Comparison of ENCODE assay signal across 15 cellular contexts in the genomic region with DNA sequence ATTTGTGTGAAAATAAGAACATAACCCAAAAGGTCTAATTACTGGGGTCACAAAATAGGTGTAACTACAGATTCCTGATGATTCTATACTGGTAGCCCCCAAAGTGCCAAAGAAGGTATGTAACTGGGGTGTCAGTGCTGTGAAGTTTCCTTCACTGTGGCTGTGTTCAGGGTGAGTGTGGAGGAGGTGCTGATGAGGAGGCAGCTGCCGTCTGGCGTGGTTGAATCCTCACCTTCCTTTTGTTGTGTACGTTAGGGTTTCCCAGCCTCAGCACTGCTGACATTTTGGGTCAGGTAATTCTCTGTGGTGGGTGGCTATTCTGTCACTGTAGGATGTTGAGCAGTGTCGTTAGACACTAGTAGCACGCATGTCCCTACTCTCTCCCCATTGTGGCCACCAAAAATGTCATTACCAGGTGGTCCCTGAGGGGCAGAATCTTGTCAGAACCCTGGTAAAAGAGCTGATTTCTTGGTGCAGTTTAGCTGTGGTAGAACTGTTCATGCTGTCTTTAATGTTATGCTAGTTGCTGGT. TPM values are rescaled to one million over a fixed set of nuclear protein-coding genes. Genes with fewer than 3 reads are reported as not detected.
A peak's percentile ranks its signal among the peaks of the same experiment; 100 is the strongest.
DNase-seq lines count a peak whose midpoint lies in the region; ATAC-seq and TF ChIP-seq lines count a peak whose summit lies in the region.
"Had no signal": no experiment of that assay in that cellular context is flagged by ENCODE, and none has a peak within 500 bp of the region (broad histone marks: within the 10 kb centered on the region; RNA-seq: fewer than 3 reads in every experiment).

No MANE protein-coding gene starts in this region.

- no peak overlapping the region for H3K4me3 Mint-ChIP-seq in activated CD8-positive, alpha-beta T cell treated with anti-CD3 and anti-CD28 coated beads, Interleukin-2, amount 10 ng/mL, durations not matched to agents 7 days and 5 days
- H3K4me3 Mint-ChIP-seq in mesothelial cell of epicardium, result no peak overlapping the region
- H3K4me3 Mint-ChIP-seq: CD14-positive monocyte; CD8-positive, alpha-beta T cell; IgD-negative memory B cell had no signal

- H3K9me3 Mint-ChIP-seq in activated CD8-positive, alpha-beta T cell treated with anti-CD3 and anti-CD28 coated beads, Interleukin-2, amount 10 ng/mL, durations not matched to agents 7 days and 5 days (ENCODE audit: insufficient read depth), result no peaks in the 10 kb centered on the region
- no peaks in the 10 kb centered on the region for H3K9me3 Mint-ChIP-seq in mesothelial cell of epicardium
- H3K9me3 Mint-ChIP-seq: CD14-positive monocyte; CD8-positive, alpha-beta T cell; IgD-negative memory B cell had no signal

- H2AK5ac ChIP-seq in IMR-90 (ENCODE audit: low read depth, low read length) (no peak overlapping the region), mesenchymal stem cell (ENCODE audit: low read length, severe bottlenecking) (no peak overlapping the region)

- H3K4me2 ChIP-seq in IMR-90 (ENCODE audit: low read depth, low read length) (no peak overlapping the region), mesenchymal stem cell (ENCODE audit: low read length, poor library complexity, severe bottlenecking) (no peak overlapping the region)
- H3K4me2 ChIP-seq: A549 had no signal

- H3K4me3 ChIP-seq in IMR-90 (ENCODE audit: insufficient read depth, low read depth, low read length) (no peak overlapping the region), mesenchymal stem cell (ENCODE audit: insufficient read depth in 1 of 2, low read depth in 1 of 2, low read length in 2 of 2) (no peak overlapping the region)
- H3K4me3 ChIP-seq: A549 had no signal

- in situ Hi-C loops in IMR-90 (cut with MboI; ENCODE audit: low sequenced_read_pairs), result no loop called here

- peaks cover 6% of the 10 kb centered on the region for H3K4me1 ChIP-seq in IMR-90 (ENCODE audit: control insufficient read depth, insufficient read depth, low read length)
- H3K4me1 ChIP-seq in mesenchymal stem cell (ENCODE audit: control insufficient read depth, insufficient read depth, low read depth, low read length), result peaks cover 4% of the 10 kb centered on the region
- H3K4me1 ChIP-seq: A549 had no signal

- H3K9me3 ChIP-seq in IMR-90 (ENCODE audit: control insufficient read depth, insufficient read depth, low read length) (no peaks in the 10 kb centered on the region), mesenchymal stem cell (ENCODE audit: control insufficient read depth, low read length) (no peaks in the 10 kb centered on the region)
- H3K9me3 ChIP-seq: A549 had no signal

- H3K36me3 ChIP-seq in IMR-90 (ENCODE audit: control insufficient read depth, insufficient read depth, low read length) (peaks cover 36% of the 10 kb centered on the region), mesenchymal stem cell (ENCODE audit: control insufficient read depth in 1 of 2, insufficient read depth in 2 of 2, low read depth in 1 of 2, low read length in 2 of 2) (peaks cover 37 to 58% of the 10 kb centered on the region in 2 experiments)

- H2BK5ac ChIP-seq in IMR-90 (ENCODE audit: low read depth, low read length, poor library complexity, severe bottlenecking), result no peak overlapping the region
- H2BK5ac ChIP-seq in mesenchymal stem cell (ENCODE audit: low read depth, low read length, poor library complexity, severe bottlenecking), result no peak overlapping the region

- DNase-seq in IMR-90 (no peak), mesenchymal stem cell (no peak), mesothelial cell of epicardium (ENCODE audit: low spot score in 2 of 2, unreplicated experiment in 2 of 2) (no peak), NK-92 (lab: John Stamatoyannopoulos, UW; ENCODE audit: unreplicated experiment) (no peak)
- no peak for DNase-seq in activated CD8-positive, alpha-beta T cell treated with anti-CD3 and anti-CD28 coated beads, Interleukin-2, amount 10 ng/mL, durations not matched to agents 7 days and 5 days
- DNase-seq: CD8-positive, alpha-beta T cell; COR-L47; DND-41; GDM1 had no signal

- no peak overlapping the region for H4K5ac ChIP-seq in IMR-90 (ENCODE audit: low read depth, low read length)

- H3K27ac ChIP-seq in IMR-90 (ENCODE audit: insufficient read depth, low read length), result no peak overlapping the region
- H3K27ac ChIP-seq in mesenchymal stem cell (ENCODE audit: low read length, poor library complexity, severe bottlenecking), result no peak overlapping the region
- H3K27ac ChIP-seq: A549, HL-60 had no signal

- H3K79me1 ChIP-seq in IMR-90 (ENCODE audit: low read depth in 1 of 2, low read length in 2 of 2) (peaks cover 26 to 45% of the 10 kb centered on the region in 2 experiments), mesenchymal stem cell (replicated peaks; ENCODE audit: low read length, poor library complexity, severe bottlenecking) (peaks cover 49% of the 10 kb centered on the region)

- H3K4ac ChIP-seq in IMR-90 (ENCODE audit: low read depth, low read length) (no peak overlapping the region), mesenchymal stem cell (ENCODE audit: low read depth in 1 of 2, low read length in 2 of 2) (no peak overlapping the region)

- peaks cover 13% of the 10 kb centered on the region for H3K9me1 ChIP-seq in IMR-90 (ENCODE audit: insufficient read depth, low read length)

- CTCF ChIA-PET in IMR-90 (lab: Yijun Ruan, JAX), result no interaction called here
- CTCF ChIA-PET in activated CD8-positive, alpha-beta T cell treated with anti-CD3 and anti-CD28 coated beads, Interleukin-2, amount 10 ng/mL, durations not matched to agents 7 days and 5 days (lab: Charles Lee), result interaction anchor here (0.7 to 10.4 kb wide), 3 partner anchors 10 to 108 kb away, joined by 3 to 87 read pairs (median 7); no protein-coding TSS in a partner anchor

- no peak overlapping the region for H3K56ac ChIP-seq in IMR-90 (ENCODE audit: extremely low read depth, insufficient read depth, low read length)

- H3K27me3 ChIP-seq in IMR-90 (ENCODE audit: control insufficient read depth, insufficient read depth, low read length) (no peaks in the 10 kb centered on the region), mesenchymal stem cell (ENCODE audit: control insufficient read depth in 1 of 2, insufficient read depth in 1 of 2, low read length in 2 of 2) (no peaks in the 10 kb centered on the region)

- no peak overlapping the region for H2BK12ac ChIP-seq in mesenchymal stem cell (ENCODE audit: low read length in 2 of 2)

- H3K27me3 Mint-ChIP-seq in activated CD8-positive, alpha-beta T cell treated with anti-CD3 and anti-CD28 coated beads, Interleukin-2, amount 10 ng/mL, durations not matched to agents 7 days and 5 days (ENCODE audit: low read depth), result no peaks in the 10 kb centered on the region
- H3K27me3 Mint-ChIP-seq in mesothelial cell of epicardium (ENCODE audit: low read depth), result no peaks in the 10 kb centered on the region
- H3K27me3 Mint-ChIP-seq: IgD-negative memory B cell had no signal

- H4K8ac ChIP-seq in IMR-90 (ENCODE audit: low read depth in 2 of 2, low read length in 2 of 2), result no peak overlapping the region
- H4K8ac ChIP-seq in mesenchymal stem cell (ENCODE audit: low read length), result no peak overlapping the region

- POLR2A ChIA-PET in IMR-90 (lab: Charles Lee; ENCODE audit: unreplicated experiment), result no interaction called here
- POLR2A ChIA-PET in activated CD8-positive, alpha-beta T cell treated with anti-CD3 and anti-CD28 coated beads, Interleukin-2, amount 10 ng/mL, durations not matched to agents 7 days and 5 days (lab: Charles Lee), result no interaction called here

- TF ChIP-seq POLR2A in IMR-90 (IDR thresholded peaks at IDR 0.05; ENCODE audit: low read depth, low read length), result no peak

- no peak overlapping the region for H2BK20ac ChIP-seq in IMR-90 (ENCODE audit: low read depth, low read length)

- ATAC-seq in IMR-90 (ENCODE audit: low read depth), result no peak
- no peak for ATAC-seq in activated CD8-positive, alpha-beta T cell treated with anti-CD3 and anti-CD28 coated beads, Interleukin-2, amount 10 ng/mL, durations not matched to agents 7 days and 5 days
- no peak for ATAC-seq in HG02610 (IDR thresholded peaks at IDR 0.05; ENCODE audit: unreplicated experiment)
- ATAC-seq: A549; CD8-positive, alpha-beta T cell; HCT116 had no signal

- no peak overlapping the region for H4K91ac ChIP-seq in IMR-90 (ENCODE audit: insufficient read depth, low read depth, low read length)
- H4K91ac ChIP-seq in mesenchymal stem cell (ENCODE audit: low read length), result no peak overlapping the region

- intact Hi-C loops in IMR-90 (cut with micrococcal nuclease), result no loop called here

- H3K9ac ChIP-seq in IMR-90 (ENCODE audit: low read depth, low read length) (no peak overlapping the region), mesenchymal stem cell (ENCODE audit: low read length) (no peak overlapping the region)

- dilution Hi-C loops in IMR-90 (cut with HindIII; ENCODE audit: low sequenced_read_pairs, unreplicated experiment), result no loop called here

- no peak overlapping the region for H2BK15ac ChIP-seq in IMR-90 (ENCODE audit: low read depth, low read length)
- H2BK15ac ChIP-seq in mesenchymal stem cell (ENCODE audit: low read depth, poor library complexity, severe bottlenecking), result peak overlapping the region; percentile 31

- H3K4me1 Mint-ChIP-seq in activated CD8-positive, alpha-beta T cell treated with anti-CD3 and anti-CD28 coated beads, Interleukin-2, amount 10 ng/mL, durations not matched to agents 7 days and 5 days (ENCODE audit: low read depth), result no peaks in the 10 kb centered on the region
- H3K4me1 Mint-ChIP-seq in mesothelial cell of epicardium, result peaks cover 3% of the 10 kb centered on the region
- H3K4me1 Mint-ChIP-seq: CD14-positive monocyte had no signal

- H4K20me1 ChIP-seq in IMR-90 (ENCODE audit: insufficient read depth, low read length), result no peaks in the 10 kb centered on the region; the same call in 1 of the 2 replicates

- no peak overlapping the region for H2AFZ ChIP-seq in IMR-90 (replicated peaks; ENCODE audit: low read length, poor library complexity)
- no peak overlapping the region for H2AFZ ChIP-seq in mesenchymal stem cell (ENCODE audit: low read depth, low read length)

- peak overlapping the region; percentile 30 for H3K27ac Mint-ChIP-seq in activated CD8-positive, alpha-beta T cell treated with anti-CD3 and anti-CD28 coated beads, Interleukin-2, amount 10 ng/mL, durations not matched to agents 7 days and 5 days
- H3K27ac Mint-ChIP-seq in mesothelial cell of epicardium, result no peak overlapping the region
- H3K27ac Mint-ChIP-seq: CD8-positive, alpha-beta T cell; IgD-negative memory B cell had no signal

- no peak overlapping the region for H3K14ac ChIP-seq in IMR-90 (replicated peaks; ENCODE audit: low read depth, low read length)
- no peak overlapping the region for H3K14ac ChIP-seq in mesenchymal stem cell (ENCODE audit: low read length in 2 of 2)

- TF ChIP-seq CTCF in IMR-90 (conservative IDR thresholded peaks at IDR 0.05; ENCODE audit: low read depth, low read length) (no peak), mesothelial cell of epicardium (IDR thresholded peaks at IDR 0.05; ENCODE audit: unreplicated experiment) (no peak)

- peak overlapping the region; percentile 38 for H2AK9ac ChIP-seq in IMR-90 (replicated peaks; ENCODE audit: low read depth, low read length, poor library complexity)

- WGBS in IMR-90 (ENCODE audit: extremely low coverage in 2 of 2, insufficient read length in 1 of 2), 2 experiments, result no CpG with 5 or more reads among the region's 5 CpGs
- 98% methylated on average over 5 of the region's 5 CpGs for WGBS in mesenchymal stem cell

- H3K23ac ChIP-seq in IMR-90 (ENCODE audit: low read depth, low read length), result no peak overlapping the region
- H3K23ac ChIP-seq in mesenchymal stem cell (ENCODE audit: low read length in 2 of 2), result no peak overlapping the region

- H3K18ac ChIP-seq in IMR-90 (ENCODE audit: low read depth, low read length) (no peak overlapping the region), mesenchymal stem cell (ENCODE audit: low read depth in 1 of 2, low read length in 2 of 2) (no peak overlapping the region)

- peaks cover 44% of the 10 kb centered on the region for H3K36me3 Mint-ChIP-seq in activated CD8-positive, alpha-beta T cell treated with anti-CD3 and anti-CD28 coated beads, Interleukin-2, amount 10 ng/mL, durations not matched to agents 7 days and 5 days (ENCODE audit: low read depth)
- peaks cover 23% of the 10 kb centered on the region for H3K36me3 Mint-ChIP-seq in mesothelial cell of epicardium

- no peak overlapping the region for H2BK120ac ChIP-seq in IMR-90 (ENCODE audit: low read depth, low read length)
- no peak overlapping the region for H2BK120ac ChIP-seq in mesenchymal stem cell (ENCODE audit: low read depth, low read length)

- no TSS peak for BruUV-seq in IMR-90 (replicated peaks; lab: Mats Ljungman, UMichigan)

- no peak for TF ChIP-seq RAD21 in IMR-90 (IDR thresholded peaks at IDR 0.05; ENCODE audit: low read length)

RNA-seq across cellular contexts. Expression of gene ADNP2, which starts 31.5 kb away (rescaled TPM):
- total RNA-seq in IMR-90 (2012; rRNA removed) (13.9 and 18.3 TPM in 2 replicates), mesothelial cell of epicardium (32.2 to 33.9 TPM (median 33.1 TPM) in 3 replicates)
- polyA plus RNA-seq in IMR-90 (2012; rRNA removed), result 5.5 and 5.6 TPM in 2 replicates
- 3.1 and 3.7 TPM in 2 replicates for polyA plus RNA-seq in IMR-90 (2012; cell fraction: cytosol; rRNA removed)
- polyA plus RNA-seq in IMR-90 (2012; cell fraction: nucleus; rRNA removed; ENCODE audit: low replicate concordance), result 8.1 and 9.2 TPM in 2 replicates
- 10 to 100 TPM; 23.5 to 24.5 TPM for total RNA-seq in activated CD8-positive, alpha-beta T cell treated with anti-CD3 and anti-CD28 coated beads, Interleukin-2, amount 10 ng/mL, durations not matched to agents 7 days and 5 days
- polyA plus RNA-seq in mesenchymal stem cell (2013, experiment 1 of 2), result 13.5 TPM
- polyA plus RNA-seq in mesenchymal stem cell (2013, experiment 2 of 2), result 14.4 TPM
